ENCODE assay signal across 17 cellular contexts in the genomic region with DNA sequence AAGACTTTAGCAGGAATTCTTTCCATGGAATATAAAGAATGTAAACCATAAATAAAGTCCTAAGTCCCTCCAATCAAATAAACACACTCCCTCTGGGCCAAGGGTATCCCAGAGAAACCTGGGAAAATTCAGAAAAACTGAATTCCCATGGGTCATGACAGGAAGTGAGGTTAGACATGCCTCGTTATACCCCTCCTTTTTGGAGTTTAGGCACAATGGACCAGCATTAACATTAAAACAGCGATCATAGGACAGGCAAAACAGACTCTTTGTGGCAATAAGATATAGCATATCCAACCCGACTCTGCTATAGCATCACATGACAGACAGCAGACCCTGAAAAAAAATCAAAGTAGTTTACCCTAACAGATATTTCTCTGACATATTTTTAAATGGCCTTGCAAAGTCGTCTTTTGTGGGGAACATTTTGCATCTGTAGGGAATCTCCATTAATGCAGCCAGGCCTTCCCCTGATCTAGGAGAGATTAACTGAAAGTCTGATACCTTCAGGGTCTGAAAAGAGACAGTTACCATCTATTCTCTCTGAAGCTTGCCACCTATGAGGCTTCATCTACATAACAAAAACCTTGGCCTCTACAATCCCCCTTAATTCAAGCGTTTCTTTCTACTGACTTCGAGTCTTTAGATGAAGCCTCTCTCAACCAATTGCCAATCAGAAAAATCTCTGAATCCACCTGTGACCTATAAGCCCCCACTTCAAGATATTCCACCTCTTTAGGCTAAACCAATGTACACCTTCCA.
DNase-seq lines count a peak whose midpoint lies in the region; ATAC-seq and TF ChIP-seq lines count a peak whose summit lies in the region.
"Had no signal": no experiment of that assay in that cellular context is flagged by ENCODE, and none has a peak within 500 bp of the region (broad histone marks: within the 10 kb centered on the region; RNA-seq: fewer than 3 reads in every experiment).

No MANE protein-coding gene starts in this region.

- H3K4me1 ChIP-seq in HAP-1, result peaks cover 4% of the 10 kb centered on the region; the same call in 1 of the 2 replicates
- H3K4me1 ChIP-seq: A549, Caco-2 had no signal

- intact Hi-C loops in activated T-helper 2 cell treated with anti-CD3 and anti-CD28 coated beads, Interferon-gamma antibody, Interleukin-2, Interleukin-4, amounts not matched to agents 10 μg/mL and 5 μg/mL and 100 μg/mL, durations not matched to agents 14 hours and 24 hours and 36 hours (cut with micrococcal nuclease), result no loop called here

- peaks cover 42% of the 10 kb centered on the region for H3K9me3 Mint-ChIP-seq in WTC11
- H3K9me3 Mint-ChIP-seq in activated T-helper 2 cell treated with anti-CD3 and anti-CD28 coated beads, Interferon-gamma antibody, Interleukin-2, Interleukin-4, amounts not matched to agents 10 μg/mL and 5 μg/mL and 100 μg/mL, durations not matched to agents 14 hours and 24 hours and 36 hours, result no peaks in the 10 kb centered on the region
- H3K9me3 Mint-ChIP-seq: CD8-positive, alpha-beta T cell had no signal

- no peak overlapping the region for H3K4me3 ChIP-seq in HAP-1
- H3K4me3 ChIP-seq: A549, GM23248 had no signal

- H3K27me3 ChIP-seq in HAP-1 (ENCODE audit: low read depth), result no peaks in the 10 kb centered on the region

- CTCF ChIA-PET in WTC11 (lab: Charles Lee), result interaction anchor here (0.9 to 1.0 kb wide), 2 partner anchors 30 to 839 kb away, joined by 3 read pairs; no protein-coding TSS in a partner anchor

- peak; percentile 16 to 52 for DNase-seq in HAP-1 (ENCODE audit: low spot score in 2 of 2)
- DNase-seq in WTC11 (ENCODE audit: low spot score), result no peak
- peak; percentile 54 for DNase-seq in iPS DF 19.7 (ENCODE audit: low read depth, low spot score)
- DNase-seq in iPS-NIHi11 (ENCODE audit: low spot score), result peak; percentile 17
- DNase-seq in ACHN, result no peak
- DNase-seq in activated T-helper 2 cell treated with anti-CD3 and anti-CD28 coated beads, Interferon-gamma antibody, Interleukin-2, Interleukin-4, amounts not matched to agents 10 μg/mL and 5 μg/mL and 100 μg/mL, durations not matched to agents 14 hours and 24 hours and 36 hours (ENCODE audit: low spot score), result no peak
- DNase-seq: Caco-2; CD8-positive, alpha-beta T cell; DMS53; GM23248; HCEC 1CT; HFFc6 had no signal

- no peak for TF ChIP-seq CTCF in WTC11 (IDR thresholded peaks at IDR 0.05)

- ATAC-seq in WTC11 (peak; percentile 88), HG03460 (IDR thresholded peaks at IDR 0.05; ENCODE audit: unreplicated experiment) (no peak), GM21390 (IDR thresholded peaks at IDR 0.05; ENCODE audit: unreplicated experiment) (no peak)
- ATAC-seq: A549; CD8-positive, alpha-beta T cell; HepG2 had no signal

- POLR2A ChIA-PET in WTC11 (lab: Charles Lee), result interaction anchor here (0.6 kb wide), 1 partner anchor 38 kb away, joined by 3 read pairs; no protein-coding TSS in a partner anchor

- peaks cover 6% of the 10 kb centered on the region; the same call in 1 of the 2 replicates for H3K9me3 ChIP-seq in HAP-1
- H3K9me3 ChIP-seq: A549, Caco-2 had no signal

- peaks cover 49% of the 10 kb centered on the region for H3K4me1 Mint-ChIP-seq in WTC11
- no peaks in the 10 kb centered on the region for H3K4me1 Mint-ChIP-seq in activated T-helper 2 cell treated with anti-CD3 and anti-CD28 coated beads, Interferon-gamma antibody, Interleukin-2, Interleukin-4, amounts not matched to agents 10 μg/mL and 5 μg/mL and 100 μg/mL, durations not matched to agents 14 hours and 24 hours and 36 hours (ENCODE audit: low read depth)
- H3K4me1 Mint-ChIP-seq: CD14-positive monocyte had no signal

- H3K4me3 Mint-ChIP-seq in WTC11, result no peak overlapping the region
- H3K4me3 Mint-ChIP-seq in activated T-helper 2 cell treated with anti-CD3 and anti-CD28 coated beads, Interferon-gamma antibody, Interleukin-2, Interleukin-4, amounts not matched to agents 10 μg/mL and 5 μg/mL and 100 μg/mL, durations not matched to agents 14 hours and 24 hours and 36 hours (ENCODE audit: low read depth), result no peak overlapping the region
- H3K4me3 Mint-ChIP-seq: CD14-positive monocyte; CD8-positive, alpha-beta T cell; HFFc6 had no signal

- in situ Hi-C loops in HAP-1 (cut with MboI; ENCODE audit: low sequenced_read_pairs) (no loop called here), ACHN (cut with HindIII; ENCODE audit: low pct_ligation_motif_present, low pct_unique_long_range_greater_than_20kb, low sequenced_read_pairs) (no loop called here)

- peaks cover 7% of the 10 kb centered on the region for H3K27me3 Mint-ChIP-seq in WTC11 (ENCODE audit: low read depth)
- peaks cover 6% of the 10 kb centered on the region for H3K27me3 Mint-ChIP-seq in activated T-helper 2 cell treated with anti-CD3 and anti-CD28 coated beads, Interferon-gamma antibody, Interleukin-2, Interleukin-4, amounts not matched to agents 10 μg/mL and 5 μg/mL and 100 μg/mL, durations not matched to agents 14 hours and 24 hours and 36 hours (ENCODE audit: low read depth)

- H3K27ac Mint-ChIP-seq in WTC11, result peak overlapping the region; percentile 94
- H3K27ac Mint-ChIP-seq in activated T-helper 2 cell treated with anti-CD3 and anti-CD28 coated beads, Interferon-gamma antibody, Interleukin-2, Interleukin-4, amounts not matched to agents 10 μg/mL and 5 μg/mL and 100 μg/mL, durations not matched to agents 14 hours and 24 hours and 36 hours, result no peak overlapping the region
- H3K27ac Mint-ChIP-seq: CD14-positive monocyte; CD8-positive, alpha-beta T cell; HFFc6 had no signal

- H3K36me3 ChIP-seq in HAP-1 (replicated peaks), result no peaks in the 10 kb centered on the region

- peaks cover 32% of the 10 kb centered on the region for H3K36me3 Mint-ChIP-seq in WTC11
- H3K36me3 Mint-ChIP-seq in activated T-helper 2 cell treated with anti-CD3 and anti-CD28 coated beads, Interferon-gamma antibody, Interleukin-2, Interleukin-4, amounts not matched to agents 10 μg/mL and 5 μg/mL and 100 μg/mL, durations not matched to agents 14 hours and 24 hours and 36 hours (ENCODE audit: low read depth), result no peaks in the 10 kb centered on the region
- H3K36me3 Mint-ChIP-seq: CD14-positive monocyte; CD8-positive, alpha-beta T cell had no signal

TF ChIP-seq in WTC11, 78 proteins besides CTCF, POLR2A, EP300 and RAD21 (continues in another document):
- TF ChIP-seq, protein P1, sequence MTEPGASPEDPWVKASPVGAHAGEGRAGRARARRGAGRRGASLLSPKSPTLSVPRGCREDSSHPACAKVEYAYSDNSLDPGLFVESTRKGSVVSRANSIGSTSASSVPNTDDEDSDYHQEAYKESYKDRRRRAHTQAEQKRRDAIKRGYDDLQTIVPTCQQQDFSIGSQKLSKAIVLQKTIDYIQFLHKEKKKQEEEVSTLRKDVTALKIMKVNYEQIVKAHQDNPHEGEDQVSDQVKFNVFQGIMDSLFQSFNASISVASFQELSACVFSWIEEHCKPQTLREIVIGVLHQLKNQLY (CRISPR knock-in tag; IDR thresholded peaks at IDR 0.05), result no peak
- TF ChIP-seq, protein P2, sequence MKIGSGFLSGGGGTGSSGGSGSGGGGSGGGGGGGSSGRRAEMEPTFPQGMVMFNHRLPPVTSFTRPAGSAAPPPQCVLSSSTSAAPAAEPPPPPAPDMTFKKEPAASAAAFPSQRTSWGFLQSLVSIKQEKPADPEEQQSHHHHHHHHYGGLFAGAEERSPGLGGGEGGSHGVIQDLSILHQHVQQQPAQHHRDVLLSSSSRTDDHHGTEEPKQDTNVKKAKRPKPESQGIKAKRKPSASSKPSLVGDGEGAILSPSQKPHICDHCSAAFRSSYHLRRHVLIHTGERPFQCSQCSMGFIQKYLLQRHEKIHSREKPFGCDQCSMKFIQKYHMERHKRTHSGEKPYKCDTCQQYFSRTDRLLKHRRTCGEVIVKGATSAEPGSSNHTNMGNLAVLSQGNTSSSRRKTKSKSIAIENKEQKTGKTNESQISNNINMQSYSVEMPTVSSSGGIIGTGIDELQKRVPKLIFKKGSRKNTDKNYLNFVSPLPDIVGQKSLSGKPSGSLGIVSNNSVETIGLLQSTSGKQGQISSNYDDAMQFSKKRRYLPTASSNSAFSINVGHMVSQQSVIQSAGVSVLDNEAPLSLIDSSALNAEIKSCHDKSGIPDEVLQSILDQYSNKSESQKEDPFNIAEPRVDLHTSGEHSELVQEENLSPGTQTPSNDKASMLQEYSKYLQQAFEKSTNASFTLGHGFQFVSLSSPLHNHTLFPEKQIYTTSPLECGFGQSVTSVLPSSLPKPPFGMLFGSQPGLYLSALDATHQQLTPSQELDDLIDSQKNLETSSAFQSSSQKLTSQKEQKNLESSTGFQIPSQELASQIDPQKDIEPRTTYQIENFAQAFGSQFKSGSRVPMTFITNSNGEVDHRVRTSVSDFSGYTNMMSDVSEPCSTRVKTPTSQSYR (CRISPR knock-in tag; IDR thresholded peaks at IDR 0.05), result no peak
- no peak for TF ChIP-seq ESRRA (CRISPR knock-in tag; IDR thresholded peaks at IDR 0.05; ENCODE audit: borderline replicate concordance)
- no peak for TF ChIP-seq HMGA2 (CRISPR knock-in tag; IDR thresholded peaks at IDR 0.05)
- TF ChIP-seq CBFB (CRISPR knock-in tag; IDR thresholded peaks at IDR 0.05; ENCODE audit: low read depth), result no peak
- no peak for TF ChIP-seq ATF1 (CRISPR knock-in tag; IDR thresholded peaks at IDR 0.05)
- TF ChIP-seq USF1 (CRISPR knock-in tag; IDR thresholded peaks at IDR 0.05), result no peak
- no peak for TF ChIP-seq NFATC4 (CRISPR knock-in tag; IDR thresholded peaks at IDR 0.05)
- TF ChIP-seq ZNF219 (CRISPR knock-in tag; IDR thresholded peaks at IDR 0.05; ENCODE audit: borderline replicate concordance), result no peak
- TF ChIP-seq NFE2L1 (CRISPR knock-in tag; IDR thresholded peaks at IDR 0.05), result no peak
- TF ChIP-seq, protein P3, sequence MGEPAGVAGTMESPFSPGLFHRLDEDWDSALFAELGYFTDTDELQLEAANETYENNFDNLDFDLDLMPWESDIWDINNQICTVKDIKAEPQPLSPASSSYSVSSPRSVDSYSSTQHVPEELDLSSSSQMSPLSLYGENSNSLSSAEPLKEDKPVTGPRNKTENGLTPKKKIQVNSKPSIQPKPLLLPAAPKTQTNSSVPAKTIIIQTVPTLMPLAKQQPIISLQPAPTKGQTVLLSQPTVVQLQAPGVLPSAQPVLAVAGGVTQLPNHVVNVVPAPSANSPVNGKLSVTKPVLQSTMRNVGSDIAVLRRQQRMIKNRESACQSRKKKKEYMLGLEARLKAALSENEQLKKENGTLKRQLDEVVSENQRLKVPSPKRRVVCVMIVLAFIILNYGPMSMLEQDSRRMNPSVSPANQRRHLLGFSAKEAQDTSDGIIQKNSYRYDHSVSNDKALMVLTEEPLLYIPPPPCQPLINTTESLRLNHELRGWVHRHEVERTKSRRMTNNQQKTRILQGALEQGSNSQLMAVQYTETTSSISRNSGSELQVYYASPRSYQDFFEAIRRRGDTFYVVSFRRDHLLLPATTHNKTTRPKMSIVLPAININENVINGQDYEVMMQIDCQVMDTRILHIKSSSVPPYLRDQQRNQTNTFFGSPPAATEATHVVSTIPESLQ (CRISPR knock-in tag; IDR thresholded peaks at IDR 0.05), result no peak

Comparison
In these comparisons a context has a peak if more than half of its experiments do, and no peak if none do; other contexts are left out.
1. DNase-seq: peak in HAP-1 (2 of 2), iPS DF 19.7 (single experiment) and iPS-NIHi11 (single experiment); none in WTC11 (single experiment), ACHN (single experiment) and activated T-helper 2 cell treated with anti-CD3 and anti-CD28 coated beads, Interferon-gamma antibody, Interleukin-2, Interleukin-4, amounts not matched to agents 10 μg/mL and 5 μg/mL and 100 μg/mL, durations not matched to agents 14 hours and 24 hours and 36 hours (single experiment).